Comparison of ENCODE assay signal across 8 cellular contexts in the genomic region with DNA sequence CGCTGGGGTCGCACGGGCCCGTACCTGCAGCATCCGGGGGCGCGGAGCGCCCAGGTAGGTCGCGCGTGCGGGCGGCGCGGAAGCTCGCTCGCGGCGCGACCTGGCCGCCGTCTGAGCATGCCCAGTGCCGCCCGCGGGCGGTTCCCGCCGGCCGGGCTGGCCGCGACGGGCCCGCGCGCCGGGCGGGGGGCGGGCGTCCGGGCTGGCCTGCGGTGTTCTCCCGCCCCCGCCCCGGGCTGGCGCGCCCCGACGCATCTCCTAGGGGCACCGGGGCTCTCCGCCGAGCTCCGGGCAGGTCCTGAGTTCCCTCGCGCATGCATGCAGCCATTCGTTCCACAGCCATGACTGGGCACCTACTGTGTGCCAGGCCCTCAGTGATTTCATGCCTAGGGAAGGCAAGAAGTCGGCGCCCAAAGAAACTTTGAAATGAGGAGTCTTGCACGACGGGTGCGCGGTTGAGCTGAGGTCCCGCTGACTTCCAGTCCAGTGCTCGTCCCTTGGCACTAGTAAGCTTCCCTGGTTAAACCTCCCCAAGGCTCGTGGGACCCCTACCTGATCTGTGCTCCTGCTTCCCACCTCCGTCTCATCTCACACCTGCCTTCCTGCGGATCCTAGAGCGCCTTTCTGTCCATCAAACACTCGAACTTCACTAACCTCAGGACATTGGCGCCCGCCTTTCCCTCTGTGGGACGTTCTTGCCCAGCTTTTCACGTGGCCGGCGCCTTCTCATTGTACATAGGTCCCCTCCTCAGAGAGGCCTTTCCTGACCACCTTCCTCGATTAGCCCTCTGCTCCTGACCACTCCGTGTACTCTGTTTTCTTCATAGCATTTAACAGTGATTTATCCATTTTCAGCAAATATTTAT. TPM values are rescaled to one million over a fixed set of nuclear protein-coding genes. Genes with fewer than 3 reads are reported as not detected.
A peak's percentile ranks its signal among the peaks of the same experiment; 100 is the strongest.
DNase-seq lines count a peak whose midpoint lies in the region; ATAC-seq and TF ChIP-seq lines count a peak whose summit lies in the region.

A gene with protein sequence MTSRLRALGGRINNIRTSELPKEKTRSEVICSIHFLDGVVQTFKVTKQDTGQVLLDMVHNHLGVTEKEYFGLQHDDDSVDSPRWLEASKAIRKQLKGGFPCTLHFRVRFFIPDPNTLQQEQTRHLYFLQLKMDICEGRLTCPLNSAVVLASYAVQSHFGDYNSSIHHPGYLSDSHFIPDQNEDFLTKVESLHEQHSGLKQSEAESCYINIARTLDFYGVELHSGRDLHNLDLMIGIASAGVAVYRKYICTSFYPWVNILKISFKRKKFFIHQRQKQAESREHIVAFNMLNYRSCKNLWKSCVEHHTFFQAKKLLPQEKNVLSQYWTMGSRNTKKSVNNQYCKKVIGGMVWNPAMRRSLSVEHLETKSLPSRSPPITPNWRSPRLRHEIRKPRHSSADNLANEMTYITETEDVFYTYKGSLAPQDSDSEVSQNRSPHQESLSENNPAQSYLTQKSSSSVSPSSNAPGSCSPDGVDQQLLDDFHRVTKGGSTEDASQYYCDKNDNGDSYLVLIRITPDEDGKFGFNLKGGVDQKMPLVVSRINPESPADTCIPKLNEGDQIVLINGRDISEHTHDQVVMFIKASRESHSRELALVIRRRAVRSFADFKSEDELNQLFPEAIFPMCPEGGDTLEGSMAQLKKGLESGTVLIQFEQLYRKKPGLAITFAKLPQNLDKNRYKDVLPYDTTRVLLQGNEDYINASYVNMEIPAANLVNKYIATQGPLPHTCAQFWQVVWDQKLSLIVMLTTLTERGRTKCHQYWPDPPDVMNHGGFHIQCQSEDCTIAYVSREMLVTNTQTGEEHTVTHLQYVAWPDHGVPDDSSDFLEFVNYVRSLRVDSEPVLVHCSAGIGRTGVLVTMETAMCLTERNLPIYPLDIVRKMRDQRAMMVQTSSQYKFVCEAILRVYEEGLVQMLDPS (minus strand): TSS at position 113 of the 866 bp plus-strand sequence. CDS start 34,873 bp downstream, outside the sequence.

- peaks cover 0 to 9% of the 10 kb centered on the region in 2 donors for H3K4me1 ChIP-seq in muscle layer of duodenum (ENCODE audit: control insufficient read depth in 1 of 2, insufficient read depth in 2 of 2, low read length in 2 of 2)

- no peak within 1 kb of the TSS for H3K27ac Mint-ChIP-seq in endothelial cell (ENCODE audit: unreplicated experiment)

- peak within 1 kb of the TSS; percentile 85 for H3K4me3 Mint-ChIP-seq in endothelial cell (ENCODE audit: unreplicated experiment)

- H3K9me3 Mint-ChIP-seq in endothelial cell (ENCODE audit: unreplicated experiment), result no peaks in the 10 kb centered on the region

- DNase-seq in DMS53 (lab: John Stamatoyannopoulos, UW) (peak; percentile 81), NCI-H1105 treated with DMSO at 0.1 percent for 48 hours (lab: John Stamatoyannopoulos, UW) (peak; percentile 17), endothelial cell (ENCODE audit: low spot score) (no peak), HCEC 1CT (no peak), NCI-H226 (no peak)

- ATAC-seq in GM18873 (IDR thresholded peaks at IDR 0.05; ENCODE audit: low FRiP score, unreplicated experiment) (no peak), GM18858 (IDR thresholded peaks at IDR 0.05; ENCODE audit: unreplicated experiment) (no peak)

- H3K4me3 ChIP-seq in muscle layer of duodenum (ENCODE audit: low read depth in 1 of 2, low read length in 2 of 2), result peak within 1 kb of the TSS; percentile 50 to 62

- H3K27me3 Mint-ChIP-seq in endothelial cell (ENCODE audit: unreplicated experiment), result peaks cover 30% of the 10 kb centered on the region

- H3K27ac ChIP-seq in muscle layer of duodenum (ENCODE audit: low read length), result peak within 1 kb of the TSS; percentile 54

- TF ChIP-seq CTCF in endothelial cell (IDR thresholded peaks at IDR 0.05; ENCODE audit: unreplicated experiment), result no peak

- H3K27me3 ChIP-seq in muscle layer of duodenum (ENCODE audit: low read depth, low read length), result peaks cover 4% of the 10 kb centered on the region

- no peaks in the 10 kb centered on the region for H3K9me3 ChIP-seq in muscle layer of duodenum (ENCODE audit: control insufficient read depth in 1 of 2, low read length in 2 of 2)

- H3K4me1 Mint-ChIP-seq in endothelial cell (ENCODE audit: unreplicated experiment), result peaks cover 12% of the 10 kb centered on the region

- H3K36me3 Mint-ChIP-seq in endothelial cell (ENCODE audit: low read depth, unreplicated experiment), result peaks cover 11% of the 10 kb centered on the region

- no peaks in the 10 kb centered on the region for H3K36me3 ChIP-seq in muscle layer of duodenum (ENCODE audit: control insufficient read depth in 1 of 2, insufficient read depth in 2 of 2, low read length in 2 of 2)

RNA-seq across cellular contexts. Expression of the gene that starts here (rescaled TPM):
- total RNA-seq in endothelial cell (ENCODE audit: unreplicated experiment), result 0.62 TPM

Comparison
In these comparisons a context has a peak if more than half of its experiments do, and no peak if none do; other contexts are left out.
1. DNase-seq: peak in DMS53 (single experiment) and NCI-H1105 treated with DMSO at 0.1 percent for 48 hours (single experiment); none in endothelial cell (single experiment), HCEC 1CT (single experiment) and NCI-H226 (single experiment).